Comparison of ENCODE assay signal across 33 cellular contexts in genomic region chr3:139941580-139941979, GRCh38. TPM values are rescaled to one million over a fixed set of nuclear protein-coding genes. Genes with fewer than 3 reads are reported as not detected.
"Had no signal": no experiment of that assay in that cellular context is flagged by ENCODE, and none has a peak within 500 bp of the region (broad histone marks: within the 10 kb centered on the region; RNA-seq: fewer than 3 reads in every experiment).

No MANE protein-coding gene starts in this region.

- ATAC-seq: activated CD8-positive, alpha-beta memory T cell treated with anti-CD3 and anti-CD28 coated beads, Interleukin-2, amount 10 ng/mL, durations not matched to agents 7 days and 5 days; activated CD8-positive, alpha-beta T cell treated with anti-CD3 and anti-CD28 coated beads, Interleukin-2, amount 10 ng/mL, durations not matched to agents 7 days and 5 days; activated naive CD8-positive, alpha-beta T cell treated with anti-CD3 and anti-CD28 coated beads, Interleukin-2, amount 50 U/mL, for 24 hours; body of pancreas; effector memory CD8-positive, alpha-beta T cell; gastroesophageal sphincter; heart right ventricle; WTC11 had no signal

- H3K4me3 ChIP-seq: adrenal gland, body of pancreas, esophagus squamous epithelium, gastroesophageal sphincter, heart right ventricle, hepatocyte had no signal

- H3K4me3 Mint-ChIP-seq: activated CD4-positive, alpha-beta memory T cell treated with anti-CD3 and anti-CD28 coated beads for 36 hours; activated CD8-positive, alpha-beta memory T cell treated with anti-CD3 and anti-CD28 coated beads, Interleukin-2, amount 10 ng/mL, durations not matched to agents 7 days and 5 days; activated CD8-positive, alpha-beta T cell treated with anti-CD3 and anti-CD28 coated beads, Interleukin-2, amount 10 ng/mL, durations not matched to agents 7 days and 5 days; activated naive CD4-positive, alpha-beta T cell treated with anti-CD3 and anti-CD28 coated beads for 36 hours; activated naive CD4-positive, alpha-beta T cell treated with anti-CD3 and anti-CD28 coated beads, Interleukin-2, amount 50 U/mL, for 24 hours; activated naive CD8-positive, alpha-beta T cell treated with anti-CD3 and anti-CD28 coated beads for 36 hours; activated naive CD8-positive, alpha-beta T cell treated with anti-CD3 and anti-CD28 coated beads, Interleukin-2, amount 50 U/mL, for 24 hours; activated T-helper 1 cell treated with anti-CD3 and anti-CD28 coated beads, Interleukin-12 subunit alpha, Interleukin-12 subunit beta, Interleukin-2, Interleukin-4 antibody, amounts not matched to agents 30 ng/mL and 10 ng/mL and 1 ng/mL, durations not matched to agents 14 hours and 24 hours and 36 hours; effector memory CD8-positive, alpha-beta T cell; WTC11 had no signal

- H3K27ac ChIP-seq: adrenal gland, body of pancreas, esophagus squamous epithelium, gastroesophageal sphincter, hepatocyte had no signal

- H3K36me3 ChIP-seq: adrenal gland, esophagus squamous epithelium, gastroesophageal sphincter, heart right ventricle had no signal

- H3K4me1 Mint-ChIP-seq: activated CD8-positive, alpha-beta memory T cell treated with anti-CD3 and anti-CD28 coated beads, Interleukin-2, amount 10 ng/mL, durations not matched to agents 7 days and 5 days; activated naive CD4-positive, alpha-beta T cell treated with anti-CD3 and anti-CD28 coated beads, Interleukin-2, amount 50 U/mL, for 24 hours; activated naive CD8-positive, alpha-beta T cell treated with anti-CD3 and anti-CD28 coated beads for 36 hours; activated naive CD8-positive, alpha-beta T cell treated with anti-CD3 and anti-CD28 coated beads, Interleukin-2, amount 50 U/mL, for 24 hours; WTC11 had no signal

- H3K9me3 Mint-ChIP-seq: activated CD4-positive, alpha-beta memory T cell treated with anti-CD3 and anti-CD28 coated beads for 36 hours; activated naive CD4-positive, alpha-beta T cell treated with anti-CD3 and anti-CD28 coated beads for 36 hours; activated naive CD4-positive, alpha-beta T cell treated with anti-CD3 and anti-CD28 coated beads, Interleukin-2, amount 50 U/mL, for 24 hours; activated naive CD8-positive, alpha-beta T cell treated with anti-CD3 and anti-CD28 coated beads for 36 hours; activated naive CD8-positive, alpha-beta T cell treated with anti-CD3 and anti-CD28 coated beads, Interleukin-2, amount 50 U/mL, for 24 hours; activated T-helper 1 cell treated with anti-CD3 and anti-CD28 coated beads, Interleukin-12 subunit alpha, Interleukin-12 subunit beta, Interleukin-2, Interleukin-4 antibody, amounts not matched to agents 30 ng/mL and 10 ng/mL and 1 ng/mL, durations not matched to agents 14 hours and 24 hours and 36 hours; activated T-helper 2 cell treated with anti-CD3 and anti-CD28 coated beads, Interferon-gamma antibody, Interleukin-2, Interleukin-4, amounts not matched to agents 10 μg/mL and 5 μg/mL and 100 μg/mL, durations not matched to agents 14 hours and 24 hours and 36 hours; WTC11 had no signal

- H3K9me3 ChIP-seq: adrenal gland, body of pancreas, esophagus squamous epithelium had no signal

- DNase-seq: activated CD4-positive, alpha-beta memory T cell treated with anti-CD3 and anti-CD28 coated beads for 36 hours; activated CD4-positive, alpha-beta T cell treated with anti-CD3 and anti-CD28 coated beads for 1 hour; activated CD4-positive, alpha-beta T cell treated with anti-CD3 and anti-CD28 coated beads for 4 hours; activated CD8-positive, alpha-beta memory T cell treated with anti-CD3 and anti-CD28 coated beads, Interleukin-2, amount 10 ng/mL, durations not matched to agents 7 days and 5 days; activated CD8-positive, alpha-beta memory T cell treated with anti-CD3 and anti-CD28 coated beads, Interleukin-2, amount 50 U/mL, for 4 hours; activated CD8-positive, alpha-beta T cell treated with anti-CD3 and anti-CD28 coated beads, Interleukin-2, amount 10 ng/mL, durations not matched to agents 7 days and 5 days; activated effector memory CD4-positive, alpha-beta T cell treated with anti-CD3 and anti-CD28 coated beads, Interleukin-2, amount 50 U/mL, for 16 hours; activated naive CD4-positive, alpha-beta T cell treated with anti-CD3 and anti-CD28 coated beads for 36 hours; activated naive CD8-positive, alpha-beta T cell treated with anti-CD3 and anti-CD28 coated beads for 36 hours; activated naive CD8-positive, alpha-beta T cell treated with anti-CD3 and anti-CD28 coated beads, Interleukin-2, amount 50 U/mL, for 24 hours; activated T-cell treated with anti-CD3 and anti-CD28 coated beads, Interleukin-2, amount 50 U/mL, for 1 hour; activated T-cell treated with anti-CD3 and anti-CD28 coated beads, Interleukin-2, amount 50 U/mL, for 48 hours; adrenal gland; amygdala; aorta; body of pancreas; caudate nucleus; cortex of kidney; dermis blood vessel endothelial cell; effector CD4-positive, alpha-beta T cell; effector memory CD8-positive, alpha-beta T cell; erythroblast; esophagus squamous epithelium; foreskin melanocyte; heart right ventricle; T-helper 2 cell had no signal

- H3K36me3 Mint-ChIP-seq: activated CD4-positive, alpha-beta memory T cell treated with anti-CD3 and anti-CD28 coated beads for 36 hours; activated CD8-positive, alpha-beta memory T cell treated with anti-CD3 and anti-CD28 coated beads, Interleukin-2, amount 10 ng/mL, durations not matched to agents 7 days and 5 days; activated naive CD4-positive, alpha-beta T cell treated with anti-CD3 and anti-CD28 coated beads, Interleukin-2, amount 50 U/mL, for 24 hours; activated naive CD8-positive, alpha-beta T cell treated with anti-CD3 and anti-CD28 coated beads for 36 hours; WTC11 had no signal

- H3K4me1 ChIP-seq: adrenal gland had no signal

- H3K27ac Mint-ChIP-seq: activated CD4-positive, alpha-beta memory T cell treated with anti-CD3 and anti-CD28 coated beads for 36 hours; activated CD8-positive, alpha-beta memory T cell treated with anti-CD3 and anti-CD28 coated beads, Interleukin-2, amount 10 ng/mL, durations not matched to agents 7 days and 5 days; activated CD8-positive, alpha-beta T cell treated with anti-CD3 and anti-CD28 coated beads, Interleukin-2, amount 10 ng/mL, durations not matched to agents 7 days and 5 days; activated naive CD4-positive, alpha-beta T cell treated with anti-CD3 and anti-CD28 coated beads for 36 hours; activated naive CD4-positive, alpha-beta T cell treated with anti-CD3 and anti-CD28 coated beads, Interleukin-2, amount 50 U/mL, for 24 hours; activated naive CD8-positive, alpha-beta T cell treated with anti-CD3 and anti-CD28 coated beads for 36 hours; activated naive CD8-positive, alpha-beta T cell treated with anti-CD3 and anti-CD28 coated beads, Interleukin-2, amount 50 U/mL, for 24 hours; activated T-helper 1 cell treated with anti-CD3 and anti-CD28 coated beads, Interleukin-12 subunit alpha, Interleukin-12 subunit beta, Interleukin-2, Interleukin-4 antibody, amounts not matched to agents 30 ng/mL and 10 ng/mL and 1 ng/mL, durations not matched to agents 14 hours and 24 hours and 36 hours; activated T-helper 2 cell treated with anti-CD3 and anti-CD28 coated beads, Interferon-gamma antibody, Interleukin-2, Interleukin-4, amounts not matched to agents 10 μg/mL and 5 μg/mL and 100 μg/mL, durations not matched to agents 14 hours and 24 hours and 36 hours; effector memory CD8-positive, alpha-beta T cell; WTC11 had no signal

RNA-seq across cellular contexts. Expression of gene CLSTN2, which starts 6.6 kb away (rescaled TPM):
- total RNA-seq: activated CD4-positive, alpha-beta memory T cell treated with anti-CD3 and anti-CD28 coated beads for 36 hours; activated CD8-positive, alpha-beta memory T cell treated with anti-CD3 and anti-CD28 coated beads for 36 hours; activated CD8-positive, alpha-beta T cell treated with anti-CD3 and anti-CD28 coated beads, Interleukin-2, amount 10 ng/mL, durations not matched to agents 7 days and 5 days; activated naive CD4-positive, alpha-beta T cell treated with anti-CD3 and anti-CD28 coated beads for 36 hours; activated T-helper 1 cell treated with anti-CD3 and anti-CD28 coated beads, Interleukin-12 subunit alpha, Interleukin-12 subunit beta, Interleukin-2, Interleukin-4 antibody, amounts not matched to agents 30 ng/mL and 10 ng/mL and 1 ng/mL, durations not matched to agents 14 hours and 24 hours and 36 hours; activated T-helper 2 cell treated with anti-CD3 and anti-CD28 coated beads, Interferon-gamma antibody, Interleukin-2, Interleukin-4, amounts not matched to agents 10 μg/mL and 5 μg/mL and 100 μg/mL, durations not matched to agents 14 hours and 24 hours and 36 hours had no signal
